Comparison of ENCODE assay signal across 1 cellular context in the genomic region with DNA sequence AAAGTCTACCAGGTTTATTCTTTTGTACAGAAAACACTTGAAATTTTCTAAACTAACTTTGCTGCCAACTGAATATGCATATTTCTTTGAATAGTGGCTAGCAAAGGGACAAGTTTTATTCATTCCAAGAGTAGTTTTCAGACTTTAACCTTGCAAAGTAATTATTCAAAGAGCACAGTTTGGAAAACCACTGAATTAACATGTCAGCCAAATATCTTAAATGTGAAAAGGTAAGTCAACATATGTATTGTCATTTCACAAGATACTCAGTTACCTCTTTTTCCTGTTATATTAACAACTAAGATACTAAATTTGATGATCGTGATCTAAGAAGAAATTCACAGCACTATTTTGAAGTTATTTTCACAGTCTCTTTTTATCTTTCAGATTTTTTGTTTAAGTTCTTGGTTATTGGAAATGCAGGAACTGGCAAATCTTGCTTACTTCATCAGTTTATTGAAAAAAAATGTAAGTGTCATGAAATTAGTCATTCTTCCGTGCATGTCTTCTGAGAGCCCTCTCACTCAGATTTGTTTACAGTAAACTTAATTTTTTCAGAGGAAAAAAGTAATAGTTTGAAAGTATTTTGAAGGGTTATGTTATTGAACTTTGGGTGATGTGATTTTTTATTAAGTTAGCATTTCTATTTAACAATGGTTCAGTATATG.
TF ChIP-seq lines count a peak whose summit lies in the region.

No MANE protein-coding gene starts in this region.

TF ChIP-seq in GM12878, 131 proteins besides CTCF, POLR2A, EP300 and RAD21:
- TF ChIP-seq JUNB (IDR thresholded peaks at IDR 0.05) (peak; percentile 38), STAT1 (conservative IDR thresholded peaks at IDR 0.05) (no peak)
- TF ChIP-seq, protein P1, sequence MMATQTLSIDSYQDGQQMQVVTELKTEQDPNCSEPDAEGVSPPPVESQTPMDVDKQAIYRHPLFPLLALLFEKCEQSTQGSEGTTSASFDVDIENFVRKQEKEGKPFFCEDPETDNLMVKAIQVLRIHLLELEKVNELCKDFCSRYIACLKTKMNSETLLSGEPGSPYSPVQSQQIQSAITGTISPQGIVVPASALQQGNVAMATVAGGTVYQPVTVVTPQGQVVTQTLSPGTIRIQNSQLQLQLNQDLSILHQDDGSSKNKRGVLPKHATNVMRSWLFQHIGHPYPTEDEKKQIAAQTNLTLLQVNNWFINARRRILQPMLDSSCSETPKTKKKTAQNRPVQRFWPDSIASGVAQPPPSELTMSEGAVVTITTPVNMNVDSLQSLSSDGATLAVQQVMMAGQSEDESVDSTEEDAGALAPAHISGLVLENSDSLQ (IDR thresholded peaks at IDR 0.05) = no peak
- TF ChIP-seq, protein P2, sequence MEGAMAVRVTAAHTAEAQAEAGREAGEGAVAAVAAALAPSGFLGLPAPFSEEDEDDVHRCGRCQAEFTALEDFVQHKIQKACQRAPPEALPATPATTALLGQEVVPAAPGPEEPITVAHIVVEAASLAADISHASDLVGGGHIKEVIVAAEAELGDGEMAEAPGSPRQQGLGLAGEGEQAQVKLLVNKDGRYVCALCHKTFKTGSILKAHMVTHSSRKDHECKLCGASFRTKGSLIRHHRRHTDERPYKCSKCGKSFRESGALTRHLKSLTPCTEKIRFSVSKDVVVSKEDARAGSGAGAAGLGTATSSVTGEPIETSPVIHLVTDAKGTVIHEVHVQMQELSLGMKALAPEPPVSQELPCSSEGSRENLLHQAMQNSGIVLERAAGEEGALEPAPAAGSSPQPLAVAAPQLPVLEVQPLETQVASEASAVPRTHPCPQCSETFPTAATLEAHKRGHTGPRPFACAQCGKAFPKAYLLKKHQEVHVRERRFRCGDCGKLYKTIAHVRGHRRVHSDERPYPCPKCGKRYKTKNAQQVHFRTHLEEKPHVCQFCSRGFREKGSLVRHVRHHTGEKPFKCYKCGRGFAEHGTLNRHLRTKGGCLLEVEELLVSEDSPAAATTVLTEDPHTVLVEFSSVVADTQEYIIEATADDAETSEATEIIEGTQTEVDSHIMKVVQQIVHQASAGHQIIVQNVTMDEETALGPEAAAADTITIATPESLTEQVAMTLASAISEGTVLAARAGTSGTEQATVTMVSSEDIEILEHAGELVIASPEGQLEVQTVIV (IDR thresholded peaks at IDR 0.05; ENCODE audit: borderline replicate concordance, partially characterized antibody) = no peak
